Comparison of ENCODE assay signal across 24 cellular contexts in the genomic region with DNA sequence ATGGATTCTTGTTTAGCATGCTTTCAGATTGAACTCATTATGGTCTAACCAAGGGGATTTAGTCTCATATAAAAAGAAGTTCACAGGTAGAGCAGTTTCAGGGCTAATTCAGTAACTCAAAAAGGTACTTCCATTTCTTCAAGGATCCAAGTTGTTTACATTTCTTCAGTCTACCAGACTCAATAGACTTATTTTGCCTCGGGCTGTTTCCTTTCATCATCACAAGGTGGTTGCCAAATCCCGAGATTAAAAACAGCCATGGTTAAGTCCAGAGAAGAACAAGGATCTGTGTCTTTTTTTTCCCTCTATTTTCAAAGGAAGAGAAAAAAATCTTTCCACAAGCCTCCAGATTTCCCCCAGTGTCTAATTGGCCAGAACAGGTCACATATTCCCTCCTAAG.
A peak's percentile ranks its signal among the peaks of the same experiment; 100 is the strongest.
DNase-seq lines count a peak whose midpoint lies in the region; ATAC-seq and TF ChIP-seq lines count a peak whose summit lies in the region.
"Had no signal": no experiment of that assay in that cellular context is flagged by ENCODE, and none has a peak within 500 bp of the region (broad histone marks: within the 10 kb centered on the region; RNA-seq: fewer than 3 reads in every experiment).

No MANE protein-coding gene starts in this region.

- H3K27me3 Mint-ChIP-seq in CD4-positive, alpha-beta T cell, result no peaks in the 10 kb centered on the region

- H3K36me3 ChIP-seq in HEK293 (ENCODE audit: control insufficient read depth in 2 of 2, insufficient read depth in 1 of 2, low read length in 2 of 2), result no peaks in the 10 kb centered on the region
- H3K36me3 ChIP-seq in effector memory CD4-positive, alpha-beta T cell (ENCODE audit: control insufficient read depth, insufficient read depth, low read length), result no peaks in the 10 kb centered on the region
- H3K36me3 ChIP-seq: esophagus squamous epithelium, heart right ventricle, right lobe of liver, SJCRH30, thoracic aorta had no signal

- H3K9me3 Mint-ChIP-seq in CD4-positive, alpha-beta T cell, result peaks cover 3% of the 10 kb centered on the region
- H3K9me3 Mint-ChIP-seq: activated B cell treated with CpG ODN at 0.5 μM for 24 hours; central memory CD8-positive, alpha-beta T cell had no signal

- H3K27ac Mint-ChIP-seq in CD4-positive, alpha-beta T cell, result peak overlapping the region; percentile 87
- H3K27ac Mint-ChIP-seq: activated B cell treated with CpG ODN at 0.5 μM for 24 hours; immature natural killer cell; stimulated activated memory B cell treated with anti-CD40 and anti-IgM and Interleukin-4, amounts not matched to agents 10 μg/mL and 1 μg/mL and 100 μg/mL, for 72 hours had no signal

- H3K36me3 Mint-ChIP-seq in CD4-positive, alpha-beta T cell (ENCODE audit: low read depth), result no peaks in the 10 kb centered on the region
- H3K36me3 Mint-ChIP-seq: immature natural killer cell; stimulated activated memory B cell treated with anti-CD40 and anti-IgM and Interleukin-4, amounts not matched to agents 10 μg/mL and 1 μg/mL and 100 μg/mL, for 72 hours had no signal

- CTCF ChIA-PET in CD4-positive, alpha-beta T cell (lab: Charles Lee), result no interaction called here
- CTCF ChIA-PET in HEK293 (lab: Yijun Ruan, JAX), result interaction anchor here (0.6 kb wide), 1 partner anchor 317 kb away, joined by 3 read pairs; no protein-coding TSS in a partner anchor

- H3K4me3 ChIP-seq in HEK293 (ENCODE audit: low read depth, low read length), result no peak overlapping the region
- H3K4me3 ChIP-seq in effector memory CD4-positive, alpha-beta T cell (ENCODE audit: insufficient read depth, low read depth, low read length, poor library complexity, severe bottlenecking), result no peak overlapping the region
- H3K4me3 ChIP-seq: esophagus squamous epithelium, heart right ventricle, right lobe of liver, SJCRH30, thoracic aorta had no signal

- intact Hi-C loops in CD4-positive, alpha-beta T cell (cut with DNase I, micrococcal nuclease), result loop anchor here in 1 of 2 experiments (10.0 kb wide), 1 partner anchor 88 kb away; no protein-coding TSS in a partner anchor

- no peaks in the 10 kb centered on the region for H3K27me3 ChIP-seq in CD4-positive, alpha-beta T cell (ENCODE audit: control insufficient read depth, insufficient read depth, low read length)
- no peaks in the 10 kb centered on the region for H3K27me3 ChIP-seq in effector memory CD4-positive, alpha-beta T cell (replicated peaks; ENCODE audit: control insufficient read depth, insufficient read depth, low read length, poor library complexity, severe bottlenecking)
- H3K27me3 ChIP-seq: heart right ventricle, right lobe of liver, SJCRH30 had no signal

- no peak for DNase-seq in CD4-positive, alpha-beta T cell
- DNase-seq in amniotic epithelial cell (ENCODE audit: low read depth) (peak; percentile 17), iris pigment epithelial cell (ENCODE audit: low read depth) (peak; percentile 38), germinal center (ENCODE audit: low spot score) (no peak), ecto neural progenitor cell (ENCODE audit: low spot score) (no peak)
- no peak for DNase-seq in effector memory CD4-positive, alpha-beta T cell
- DNase-seq: activated B cell treated with CpG ODN at 0.5 μM for 24 hours; anterior cingulate cortex; COR-L47; effector CD4-positive, alpha-beta T cell; esophagus squamous epithelium; heart right ventricle; immature natural killer cell; NCI-H1436 treated with DMSO at 0.1 percent for 48 hours; NCI-H2171 treated with DMSO at 0.1 percent for 48 hours; NCI-H748 treated with DMSO at 0.1 percent for 48 hours; right lobe of liver; SJCRH30; T-helper 2 cell had no signal

- no peak for TF ChIP-seq CTCF in CD4-positive, alpha-beta T cell (IDR thresholded peaks at IDR 0.05)
- TF ChIP-seq CTCF in HEK293 (tag by site-specific recombination; IDR thresholded peaks at IDR 0.05), result no peak

- H3K27ac ChIP-seq in CD4-positive, alpha-beta T cell (ENCODE audit: low read depth, low read length), result no peak overlapping the region
- no peak overlapping the region for H3K27ac ChIP-seq in HEK293 (ENCODE audit: extremely low read depth, low read depth, low read length)
- H3K27ac ChIP-seq in effector memory CD4-positive, alpha-beta T cell (ENCODE audit: insufficient read depth, low read length, poor library complexity, severe bottlenecking), result no peak overlapping the region
- H3K27ac ChIP-seq: esophagus squamous epithelium, heart right ventricle, right lobe of liver, SJCRH30, thoracic aorta had no signal

- no peak for ATAC-seq in CD4-positive, alpha-beta T cell (ENCODE audit: poor library complexity)
- ATAC-seq: heart right ventricle; HepG2; right lobe of liver; stimulated activated memory B cell treated with anti-CD40 and anti-IgM and Interleukin-4, amounts not matched to agents 10 μg/mL and 1 μg/mL and 100 μg/mL, for 72 hours had no signal

- 0 out of 2 replicates have a peak, but pooled peaks cover 3% of the 10 kb centered on the region for H3K4me1 ChIP-seq in HEK293 (ENCODE audit: control insufficient read depth, insufficient read depth, low read length)
- H3K4me1 ChIP-seq in effector memory CD4-positive, alpha-beta T cell (ENCODE audit: control insufficient read depth, insufficient read depth, low read length, poor library complexity, severe bottlenecking), result peaks cover 10% of the 10 kb centered on the region
- H3K4me1 ChIP-seq: right lobe of liver, SJCRH30 had no signal

- peaks cover 54% of the 10 kb centered on the region for H3K4me1 Mint-ChIP-seq in CD4-positive, alpha-beta T cell (ENCODE audit: low read depth)
- H3K4me1 Mint-ChIP-seq: central memory CD8-positive, alpha-beta T cell had no signal

- H3K4me3 Mint-ChIP-seq in CD4-positive, alpha-beta T cell, result no peak overlapping the region
- H3K4me3 Mint-ChIP-seq: activated B cell treated with CpG ODN at 0.5 μM for 24 hours; central memory CD8-positive, alpha-beta T cell; immature natural killer cell; stimulated activated memory B cell treated with anti-CD40 and anti-IgM and Interleukin-4, amounts not matched to agents 10 μg/mL and 1 μg/mL and 100 μg/mL, for 72 hours had no signal

- POLR2A ChIA-PET in CD4-positive, alpha-beta T cell (lab: Charles Lee), result interaction anchor here (0.9 kb wide), 1 partner anchor 132 kb away, joined by 3 read pairs; no protein-coding TSS in a partner anchor
- POLR2A ChIA-PET in HEK293 (lab: Yijun Ruan, JAX), result no interaction called here

- H3K9me3 ChIP-seq in CD4-positive, alpha-beta T cell (ENCODE audit: control insufficient read depth, low read length), result no peaks in the 10 kb centered on the region
- H3K9me3 ChIP-seq in HEK293 (ENCODE audit: control insufficient read depth, insufficient read depth, low read depth, low read length), result no peaks in the 10 kb centered on the region
- H3K9me3 ChIP-seq in effector memory CD4-positive, alpha-beta T cell (ENCODE audit: control insufficient read depth, low read length), result no peaks in the 10 kb centered on the region
- H3K9me3 ChIP-seq: right lobe of liver, SJCRH30, thoracic aorta had no signal

TF ChIP-seq in HEK293, 187 proteins besides CTCF, POLR2A, EP300 and RAD21 (continues in another document):
- TF ChIP-seq, protein P1, sequence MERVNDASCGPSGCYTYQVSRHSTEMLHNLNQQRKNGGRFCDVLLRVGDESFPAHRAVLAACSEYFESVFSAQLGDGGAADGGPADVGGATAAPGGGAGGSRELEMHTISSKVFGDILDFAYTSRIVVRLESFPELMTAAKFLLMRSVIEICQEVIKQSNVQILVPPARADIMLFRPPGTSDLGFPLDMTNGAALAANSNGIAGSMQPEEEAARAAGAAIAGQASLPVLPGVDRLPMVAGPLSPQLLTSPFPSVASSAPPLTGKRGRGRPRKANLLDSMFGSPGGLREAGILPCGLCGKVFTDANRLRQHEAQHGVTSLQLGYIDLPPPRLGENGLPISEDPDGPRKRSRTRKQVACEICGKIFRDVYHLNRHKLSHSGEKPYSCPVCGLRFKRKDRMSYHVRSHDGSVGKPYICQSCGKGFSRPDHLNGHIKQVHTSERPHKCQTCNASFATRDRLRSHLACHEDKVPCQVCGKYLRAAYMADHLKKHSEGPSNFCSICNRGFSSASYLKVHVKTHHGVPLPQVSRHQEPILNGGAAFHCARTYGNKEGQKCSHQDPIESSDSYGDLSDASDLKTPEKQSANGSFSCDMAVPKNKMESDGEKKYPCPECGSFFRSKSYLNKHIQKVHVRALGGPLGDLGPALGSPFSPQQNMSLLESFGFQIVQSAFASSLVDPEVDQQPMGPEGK (tag by site-specific recombination; IDR thresholded peaks at IDR 0.05), result no peak
- TF ChIP-seq, protein P2, sequence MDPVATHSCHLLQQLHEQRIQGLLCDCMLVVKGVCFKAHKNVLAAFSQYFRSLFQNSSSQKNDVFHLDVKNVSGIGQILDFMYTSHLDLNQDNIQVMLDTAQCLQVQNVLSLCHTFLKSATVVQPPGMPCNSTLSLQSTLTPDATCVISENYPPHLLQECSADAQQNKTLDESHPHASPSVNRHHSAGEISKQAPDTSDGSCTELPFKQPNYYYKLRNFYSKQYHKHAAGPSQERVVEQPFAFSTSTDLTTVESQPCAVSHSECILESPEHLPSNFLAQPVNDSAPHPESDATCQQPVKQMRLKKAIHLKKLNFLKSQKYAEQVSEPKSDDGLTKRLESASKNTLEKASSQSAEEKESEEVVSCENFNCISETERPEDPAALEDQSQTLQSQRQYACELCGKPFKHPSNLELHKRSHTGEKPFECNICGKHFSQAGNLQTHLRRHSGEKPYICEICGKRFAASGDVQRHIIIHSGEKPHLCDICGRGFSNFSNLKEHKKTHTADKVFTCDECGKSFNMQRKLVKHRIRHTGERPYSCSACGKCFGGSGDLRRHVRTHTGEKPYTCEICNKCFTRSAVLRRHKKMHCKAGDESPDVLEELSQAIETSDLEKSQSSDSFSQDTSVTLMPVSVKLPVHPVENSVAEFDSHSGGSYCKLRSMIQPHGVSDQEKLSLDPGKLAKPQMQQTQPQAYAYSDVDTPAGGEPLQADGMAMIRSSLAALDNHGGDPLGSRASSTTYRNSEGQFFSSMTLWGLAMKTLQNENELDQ (tag by site-specific recombination; IDR thresholded peaks at IDR 0.05; ENCODE audit: low read depth), result no peak
- TF ChIP-seq, protein P3, sequence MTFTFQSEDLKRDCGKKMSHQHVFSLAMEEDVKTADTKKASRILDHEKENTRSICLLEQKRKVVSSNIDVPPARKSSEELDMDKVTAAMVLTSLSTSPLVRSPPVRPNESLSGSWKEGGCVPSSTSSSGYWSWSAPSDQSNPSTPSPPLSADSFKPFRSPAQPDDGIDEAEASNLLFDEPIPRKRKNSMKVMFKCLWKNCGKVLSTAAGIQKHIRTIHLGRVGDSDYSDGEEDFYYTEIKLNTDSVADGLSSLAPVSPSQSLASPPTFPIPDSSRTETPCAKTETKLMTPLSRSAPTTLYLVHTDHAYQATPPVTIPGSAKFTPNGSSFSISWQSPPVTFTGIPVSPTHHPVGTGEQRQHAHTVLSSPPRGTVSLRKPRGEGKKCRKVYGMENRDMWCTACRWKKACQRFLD (tag by site-specific recombination; IDR thresholded peaks at IDR 0.05), result no peak

Comparison
In these comparisons a context has a peak if more than half of its experiments do, and no peak if none do; other contexts are left out.
1. DNase-seq: peak in amniotic epithelial cell (single experiment) and iris pigment epithelial cell (single experiment); none in CD4-positive, alpha-beta T cell (0 of 10), germinal center (single experiment), ecto neural progenitor cell (single experiment) and effector memory CD4-positive, alpha-beta T cell (0 of 3).